ENCODE assay signal across 10 cellular contexts in the genomic region with DNA sequence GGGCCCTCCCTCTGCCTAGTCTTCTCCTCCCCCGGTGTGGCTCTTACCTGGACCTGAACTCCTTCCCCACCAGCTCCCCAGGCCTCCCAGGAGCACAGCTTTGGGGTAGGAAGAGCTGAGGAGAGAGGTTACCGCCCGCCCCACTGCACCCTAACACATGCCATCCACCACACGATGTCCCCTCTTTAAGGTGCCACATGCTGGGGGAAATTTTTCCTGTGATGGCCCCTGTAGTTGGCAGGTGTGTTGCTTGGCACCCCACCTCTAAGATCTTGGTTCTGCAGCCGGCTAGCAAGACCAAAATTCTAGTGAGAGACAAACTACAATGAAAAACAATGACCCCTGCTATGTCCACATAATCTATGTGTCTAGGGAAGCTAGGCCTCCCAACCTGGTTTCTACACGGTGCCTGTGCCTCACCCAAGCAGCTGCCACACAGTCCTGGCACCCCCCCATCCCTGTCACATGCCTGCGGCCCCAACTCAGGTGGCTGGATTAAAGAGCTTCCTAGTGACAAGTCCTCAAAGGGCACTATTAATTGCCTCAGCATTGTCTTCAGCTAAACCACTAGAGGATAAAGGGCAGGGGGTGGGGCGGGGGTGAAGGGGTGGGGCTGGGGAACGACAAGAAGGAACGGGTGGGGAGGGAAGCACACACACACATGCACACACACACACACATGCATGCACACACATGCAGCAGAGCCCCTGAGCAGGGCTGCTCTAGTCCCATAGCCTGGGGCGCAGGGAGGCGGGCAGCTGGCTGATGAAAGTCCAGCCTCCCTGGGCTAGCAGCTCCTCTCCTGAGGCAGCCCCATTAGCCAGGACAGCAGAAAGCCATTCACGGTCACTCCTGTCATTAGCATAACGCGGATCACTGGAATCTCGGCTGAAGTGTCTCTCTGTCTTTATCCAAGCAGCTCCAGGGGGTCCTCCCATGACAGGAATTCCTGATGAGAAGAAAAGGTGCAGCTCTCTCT. TPM values are rescaled to one million over a fixed set of nuclear protein-coding genes. Genes with fewer than 3 reads are reported as not detected.
A peak's percentile ranks its signal among the peaks of the same experiment; 100 is the strongest.
DNase-seq lines count a peak whose midpoint lies in the region; ATAC-seq, FAIRE-seq and TF ChIP-seq lines count a peak whose summit lies in the region.
"Had no signal": no experiment of that assay in that cellular context is flagged by ENCODE, and none has a peak within 500 bp of the region (broad histone marks: within the 10 kb centered on the region; RNA-seq: fewer than 3 reads in every experiment).

No MANE protein-coding gene starts in this region.

- no peaks in the 10 kb centered on the region for H3K36me3 ChIP-seq in iPS-20b (ENCODE audit: insufficient read depth, low read depth, low read length)
- H3K36me3 ChIP-seq: thoracic aorta had no signal

- WGBS in A549 (ENCODE audit: missing lambda C conversion rate) = 54% methylated on average over 13 of the region's 16 CpGs

- H3K4me3 ChIP-seq in A549 (no peak overlapping the region), iPS-20b (ENCODE audit: low read length) (peak overlapping the region; percentile 16; the same call in 1 of the 2 replicates)

- TF ChIP-seq EP300 in A549 (IDR thresholded peaks at IDR 0.05) = no peak

- H3K27ac ChIP-seq in A549 (0 out of 6 replicates have a peak overlapping the region, but pooled peaks of 1 of the 2 experiments have one; percentile 33), iPS-20b (ENCODE audit: low read length) (no peak overlapping the region)
- H3K27ac ChIP-seq: SK-N-MC, thoracic aorta had no signal

- ATAC-seq in A549 (no peak; a peak in 1 of 6 replicates), HG02642 (IDR thresholded peaks at IDR 0.05; ENCODE audit: poor library complexity, unreplicated experiment) (no peak), GM21723 (IDR thresholded peaks at IDR 0.05; ENCODE audit: unreplicated experiment) (no peak)

- POLR2A ChIA-PET in A549 (lab: Yijun Ruan, JAX) = interaction anchor here (0.5 to 1.0 kb wide), 3 partner anchors 66 to 82 kb away, joined by 3 to 9 read pairs (median 7); partner anchors contain the start of gene NAGK

- H3K27me3 ChIP-seq in iPS-20b (ENCODE audit: insufficient read depth, low read length) = peaks cover 20% of the 10 kb centered on the region

- H3K9ac ChIP-seq in iPS-20b (ENCODE audit: low read depth, low read length) = 0 out of 2 replicates have a peak overlapping the region, but pooled peaks have one; percentile 15

- no peak for FAIRE-seq in A549 (lab: Jason Lieb, UNC)

- H3K4me2 ChIP-seq in A549 = peak overlapping the region; percentile 85

- no peaks in the 10 kb centered on the region for H3K9me3 ChIP-seq in A549
- no peaks in the 10 kb centered on the region for H3K9me3 ChIP-seq in iPS-20b (ENCODE audit: insufficient read depth, low read depth, low read length)
- H3K9me3 ChIP-seq: thoracic aorta had no signal

- no peak for TF ChIP-seq POLR2A in A549 (IDR thresholded peaks at IDR 0.05; ENCODE audit: low read length)

- DNase-seq in A549 (ENCODE audit: low read depth in 1 of 2, low spot score in 1 of 2) = no peak
- peak; percentile 1 for DNase-seq in GM10266 (ENCODE audit: extremely low spot score)
- peak; percentile 61 for DNase-seq in NCI-H82 treated with DMSO at 0.1 percent for 48 hours (lab: John Stamatoyannopoulos, UW; ENCODE audit: unreplicated experiment)
- DNase-seq in effector CD8-positive, alpha-beta T cell (lab: John Stamatoyannopoulos, UW) = no peak
- no peak for DNase-seq in GF-D8 (lab: John Stamatoyannopoulos, UW)

- H3K4me1 ChIP-seq in A549 = peaks cover 5% of the 10 kb centered on the region; the same call in 1 of the 3 replicates
- H3K4me1 ChIP-seq in iPS-20b (ENCODE audit: insufficient read depth, low read length) = peaks cover 8% of the 10 kb centered on the region; the same call in 1 of the 2 replicates

- CTCF ChIA-PET in A549 (lab: Yijun Ruan, JAX) = interaction anchor here (0.6 to 5.7 kb wide), 39 partner anchors 9 to 682 kb away, joined by 3 to 37 read pairs (median 4); partner anchors contain the start of genes FIGLA and NAGK

- TF ChIP-seq CTCF in A549 (IDR thresholded peaks at IDR 0.05) (no peak), GM10266 (IDR thresholded peaks at IDR 0.05; ENCODE audit: control insufficient read depth, insufficient read depth, low read depth, missing control alignments) (no peak)

- TF ChIP-seq RAD21 in A549 (conservative IDR thresholded peaks at IDR 0.05 in 1 of 2, IDR thresholded peaks at IDR 0.05 in 1 of 2) = no peak

TF ChIP-seq in A549, 52 proteins besides CTCF, POLR2A, EP300 and RAD21:
- TF ChIP-seq HEYL (CRISPR knock-in tag; IDR thresholded peaks at IDR 0.05) = no peak
- no peak for TF ChIP-seq NFE2L2 (conservative IDR thresholded peaks at IDR 0.05; ENCODE audit: low read length)
- TF ChIP-seq TP53 (CRISPR knock-in tag; IDR thresholded peaks at IDR 0.05) = no peak
- TF ChIP-seq, protein P1, sequence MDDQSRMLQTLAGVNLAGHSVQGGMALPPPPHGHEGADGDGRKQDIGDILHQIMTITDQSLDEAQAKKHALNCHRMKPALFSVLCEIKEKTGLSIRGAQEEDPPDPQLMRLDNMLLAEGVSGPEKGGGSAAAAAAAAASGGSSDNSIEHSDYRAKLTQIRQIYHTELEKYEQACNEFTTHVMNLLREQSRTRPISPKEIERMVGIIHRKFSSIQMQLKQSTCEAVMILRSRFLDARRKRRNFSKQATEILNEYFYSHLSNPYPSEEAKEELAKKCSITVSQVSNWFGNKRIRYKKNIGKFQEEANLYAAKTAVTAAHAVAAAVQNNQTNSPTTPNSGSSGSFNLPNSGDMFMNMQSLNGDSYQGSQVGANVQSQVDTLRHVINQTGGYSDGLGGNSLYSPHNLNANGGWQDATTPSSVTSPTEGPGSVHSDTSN (IDR thresholded peaks at IDR 0.05) = no peak

RNA-seq across cellular contexts. Expression of gene TEX261, which starts 7.2 kb away (rescaled TPM):
- polyA plus RNA-seq in A549 (2011; rRNA removed) = 87.1 and 109 TPM in 2 replicates
- 82.2 and 86.0 TPM in 2 replicates for polyA plus RNA-seq in A549 (2012; cell fraction: cytosol; rRNA removed)
- polyA plus RNA-seq in A549 (2012; cell fraction: nucleus; rRNA removed) = 52.7 and 65.2 TPM in 2 replicates
- polyA plus RNA-seq in A549 (2017; fragmentation: RNase III; extraction: RNeasy Plus Mini Kit Qiagen cat#74134 plus additional on column Dnase treatment) = 71.3 to 76.3 TPM (median 73.6 TPM) in 3 replicates
- 115 and 136 TPM in 2 replicates for polyA minus RNA-seq in A549 (2011; rRNA and poly(A)+ RNA removed)

RNA-seq across cellular contexts. Expression of gene ANKRD53, which starts 23.5 kb away (rescaled TPM):
- not detected in 2 replicates for polyA plus RNA-seq in A549 (2011; rRNA removed)
- 0.03 TPM in 1 of 2 replicates, not detected in the other for polyA plus RNA-seq in A549 (2012; cell fraction: cytosol; rRNA removed)
- polyA plus RNA-seq in A549 (2012; cell fraction: nucleus; rRNA removed) = 0.17 and 0.37 TPM in 2 replicates
- polyA plus RNA-seq in A549 (2017; fragmentation: RNase III; extraction: RNeasy Plus Mini Kit Qiagen cat#74134 plus additional on column Dnase treatment) = not detected in 3 replicates
- polyA minus RNA-seq in A549 (2011; rRNA and poly(A)+ RNA removed) = not detected in 2 replicates

Comparison
In these comparisons a context has a peak if more than half of its experiments do, and no peak if none do; other contexts are left out.
1. DNase-seq: peak in GM10266 (single experiment) and NCI-H82 treated with DMSO at 0.1 percent for 48 hours (single experiment); none in A549 (0 of 2), effector CD8-positive, alpha-beta T cell (single experiment) and GF-D8 (single experiment).